Comparison of ENCODE assay signal across 24 cellular contexts in genomic region chr9:105950448-105950847, GRCh38.
"Had no signal": no experiment of that assay in that cellular context is flagged by ENCODE, and none has a peak within 500 bp of the region (broad histone marks: within the 10 kb centered on the region; RNA-seq: fewer than 3 reads in every experiment).

No MANE protein-coding gene starts in this region.

- H3K36me3 ChIP-seq: esophagus squamous epithelium, gastrocnemius medialis, heart right ventricle, left lung, lower lobe of right lung had no signal

- H3K9me3 ChIP-seq: gastrocnemius medialis, lower lobe of right lung had no signal

- H3K4me3 ChIP-seq: coronary artery, dorsolateral prefrontal cortex, esophagus squamous epithelium, gastrocnemius medialis, heart right ventricle, left lung, lower lobe of right lung, mucosa of descending colon had no signal

- H3K27me3 ChIP-seq: dorsolateral prefrontal cortex, esophagus squamous epithelium, gastrocnemius medialis, heart right ventricle, left lung had no signal

- ATAC-seq: gastrocnemius medialis, heart right ventricle, left cardiac atrium, left lung, left ventricle myocardium superior, lower lobe of right lung, mucosa of descending colon had no signal

- FAIRE-seq: colon, endothelial cell of umbilical vein, islet of Langerhans, keratinocyte had no signal

- H3K27ac ChIP-seq: coronary artery, dorsolateral prefrontal cortex, esophagus squamous epithelium, gastrocnemius medialis, heart right ventricle, left lung, lower lobe of right lung had no signal

- H3K4me1 ChIP-seq: esophagus squamous epithelium, gastrocnemius medialis, heart right ventricle, left lung, lower lobe of right lung had no signal

- DNase-seq: dermis blood vessel endothelial cell; dorsolateral prefrontal cortex; effector CD4-positive, alpha-beta T cell; effector memory CD4-positive, alpha-beta T cell; esophagus squamous epithelium; foreskin fibroblast; foreskin melanocyte; gastrocnemius medialis; glutamatergic neuron; head of caudate nucleus; heart right ventricle; hippocampal formation; left cardiac atrium; left lung; left ventricle myocardium superior; lower lobe of right lung; mesenchymal stem cell; mucosa of descending colon; naive B cell had no signal
